Comparison of ENCODE assay signal across 10 cellular contexts in the genomic region with DNA sequence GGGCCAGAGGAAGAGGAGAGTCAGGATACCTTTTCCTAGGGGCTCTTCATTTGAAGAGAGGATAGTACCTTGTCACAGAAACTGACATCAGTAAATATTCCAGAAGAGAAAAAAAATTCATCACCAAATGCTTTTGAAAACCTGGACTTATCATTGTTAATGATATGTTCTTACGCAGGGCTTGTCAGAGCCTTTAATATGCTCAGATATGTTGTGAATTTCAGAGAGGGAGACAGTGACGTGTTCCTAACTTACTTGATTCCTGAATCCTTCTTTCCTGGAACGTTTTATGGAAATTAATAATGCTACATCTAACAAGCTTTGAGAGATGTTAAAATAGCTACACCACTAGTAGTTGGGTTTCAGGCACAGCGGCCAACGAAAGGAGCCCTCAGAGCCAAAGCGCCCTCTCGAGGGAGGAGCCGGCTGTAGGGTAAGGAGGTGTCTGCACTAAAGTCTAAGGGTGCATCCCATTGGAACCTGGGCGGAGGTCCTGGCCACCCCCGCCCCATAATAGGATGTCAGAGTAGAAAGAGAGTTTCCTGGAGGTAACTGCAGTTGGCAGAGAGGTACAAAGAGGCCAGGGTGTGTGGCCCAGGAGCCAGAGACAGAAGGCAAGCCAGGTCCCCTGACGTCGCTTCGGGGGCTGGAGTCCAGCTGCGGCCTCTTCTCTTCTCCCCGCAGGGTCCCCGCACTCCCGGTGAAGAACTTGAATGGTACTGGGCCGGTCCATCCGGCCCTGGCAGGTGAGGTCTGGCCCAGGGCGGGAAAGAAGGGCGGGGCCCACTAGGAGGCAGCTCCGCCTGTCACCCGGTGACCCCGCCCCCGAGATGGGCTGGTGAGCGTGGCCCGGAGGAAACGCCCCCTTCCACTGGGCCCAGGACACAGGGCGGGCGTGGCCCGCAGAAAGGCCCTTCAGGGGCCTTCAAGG. TPM values are rescaled to one million over a fixed set of nuclear protein-coding genes. Genes with fewer than 3 reads are reported as not detected.
DNase-seq lines count a peak whose midpoint lies in the region; ATAC-seq, FAIRE-seq and TF ChIP-seq lines count a peak whose summit lies in the region.
"Had no signal": no experiment of that assay in that cellular context is flagged by ENCODE, and none has a peak within 500 bp of the region (broad histone marks: within the 10 kb centered on the region; RNA-seq: fewer than 3 reads in every experiment).

No MANE protein-coding gene starts in this region.

- H3K4me3 Mint-ChIP-seq in CD14-positive monocyte, result peak overlapping the region in 1 of 2 donors; percentile 58
- H3K4me3 Mint-ChIP-seq: activated CD8-positive, alpha-beta T cell treated with anti-CD3 and anti-CD28 coated beads, Interleukin-2, amount 10 ng/mL, durations not matched to agents 7 days and 5 days had no signal

- ATAC-seq in HG03025 (IDR thresholded peaks at IDR 0.05; ENCODE audit: low FRiP score, unreplicated experiment) (peak; percentile 48), K562 (peak; percentile 98), left lobe of liver (peak; percentile 48), GM21360 (IDR thresholded peaks at IDR 0.05; ENCODE audit: unreplicated experiment) (no peak)
- ATAC-seq: activated CD8-positive, alpha-beta T cell treated with anti-CD3 and anti-CD28 coated beads, Interleukin-2, amount 10 ng/mL, durations not matched to agents 7 days and 5 days had no signal

- DNase-seq in CD14-positive monocyte (ENCODE audit: low spot score), result no peak
- DNase-seq in K562 (ENCODE audit: extremely low read depth in 1 of 4, low spot score in 3 of 4), result peak; percentile 77 to 95 (median 90)
- no peak for DNase-seq in left lobe of liver (ENCODE audit: low spot score)
- no peak for DNase-seq in NCI-H146 (lab: John Stamatoyannopoulos, UW)
- DNase-seq in AML-193 (lab: John Stamatoyannopoulos, UW), result no peak
- no peak for DNase-seq in inferior parietal cortex (ENCODE audit: extremely low spot score)
- DNase-seq: activated CD8-positive, alpha-beta T cell treated with anti-CD3 and anti-CD28 coated beads, Interleukin-2, amount 10 ng/mL, durations not matched to agents 7 days and 5 days had no signal

- H3K4me1 Mint-ChIP-seq in CD14-positive monocyte, result peaks cover 5% of the 10 kb centered on the region

- TF ChIP-seq CTCF in CD14-positive monocyte (IDR thresholded peaks at IDR 0.05) (peak; percentile 8), K562 (IDR thresholded peaks at IDR 0.05 in 2 of 3, conservative IDR thresholded peaks at IDR 0.05 in 1 of 3; ENCODE audit: insufficient read depth in 2 of 3, low read depth in 1 of 3, low read length in 3 of 3) (peak; percentile 38 to 55 (median 49); a peak in 5 of 6 replicates)

- H3K27ac Mint-ChIP-seq in CD14-positive monocyte, result no peak overlapping the region
- H3K27ac Mint-ChIP-seq: activated CD8-positive, alpha-beta T cell treated with anti-CD3 and anti-CD28 coated beads, Interleukin-2, amount 10 ng/mL, durations not matched to agents 7 days and 5 days had no signal

- no peaks in the 10 kb centered on the region for H3K79me2 ChIP-seq in K562 (ENCODE audit: control insufficient read depth, insufficient read depth, low read length)

- TF ChIP-seq EP300 in K562 (IDR thresholded peaks at IDR 0.05; ENCODE audit: low read length), result no peak

- CTCF ChIA-PET in K562 (lab: Yijun Ruan, JAX; ENCODE audit: low intra/inter-chr PET ratio), result interaction anchor here (0.8 kb wide), 1 partner anchor 44 kb away, joined by 4 read pairs; no protein-coding TSS in a partner anchor

- no peak overlapping the region for H3K27ac ChIP-seq in K562 (ENCODE audit: extremely low read depth, low read depth, low read length)

- H3K4me1 ChIP-seq in K562 (replicated peaks in 1 of 2; ENCODE audit: control insufficient read depth in 2 of 2, insufficient read depth in 2 of 2, low read length in 2 of 2), result peaks cover 2 to 32% of the 10 kb centered on the region in 2 experiments; a peak in 3 of 5 replicates

- POLR2A ChIA-PET in K562 (lab: Yijun Ruan, JAX), result interaction anchor here (0.7 to 1.2 kb wide), 3 partner anchors 12 to 14 kb away, joined by 3 to 6 read pairs (median 3); no protein-coding TSS in a partner anchor

- in situ Hi-C loops in K562 (cut with MboI), result no loop called here

- H3K27me3 Mint-ChIP-seq in CD14-positive monocyte (ENCODE audit: low read depth in 3 of 3), result peaks cover 16 to 34% (median 26%) of the 10 kb centered on the region in 3 donors

- H3K4me2 ChIP-seq in K562 (ENCODE audit: insufficient read depth, low read length), result peak overlapping the region; percentile 49

- peak overlapping the region in 1 of 2 experiments; percentile 17; a peak in 1 of 4 replicates for H3K9ac ChIP-seq in K562 (ENCODE audit: insufficient read depth in 1 of 2, low read depth in 2 of 2, low read length in 2 of 2)

- no peaks in the 10 kb centered on the region for H3K36me3 Mint-ChIP-seq in CD14-positive monocyte

- H4K20me1 ChIP-seq in K562 (replicated peaks; ENCODE audit: control insufficient read depth, insufficient read depth, low read length), result peaks cover 8% of the 10 kb centered on the region; the same call in 1 of the 2 replicates

- no peak overlapping the region for H2AFZ ChIP-seq in K562 (ENCODE audit: low read depth, low read length)

- BruUV-seq in K562 (replicated peaks; lab: Mats Ljungman, UMichigan), result no TSS peak

- no peak overlapping the region for H3K4me3 ChIP-seq in K562

- intact Hi-C loops in CD14-positive monocyte (cut with micrococcal nuclease), result no loop called here
- intact Hi-C loops in K562 (cut with micrococcal nuclease), result no loop called here

- H3K9me3 ChIP-seq in K562 (replicated peaks; ENCODE audit: control insufficient read depth, insufficient read depth, low read depth, low read length), result no peaks in the 10 kb centered on the region

- H3K27me3 ChIP-seq in K562 (ENCODE audit: control insufficient read depth in 2 of 2, insufficient read depth in 2 of 2, low read length in 2 of 2), result peaks cover 0 to 49% of the 10 kb centered on the region in 2 experiments

- 9% methylated on average over 15 of the region's 31 CpGs for WGBS in K562 (ENCODE audit: insufficient coverage, low coverage, missing lambda C conversion rate)

- peak in 1 of 2 experiments; percentile 38; a peak in 2 of 4 replicates for TF ChIP-seq RAD21 in K562 (CRISPR knock-in tag; conservative IDR thresholded peaks at IDR 0.05 in 1 of 2, IDR thresholded peaks at IDR 0.05 in 1 of 2)

- no peaks in the 10 kb centered on the region for H3K9me1 ChIP-seq in K562 (ENCODE audit: control insufficient read depth, insufficient read depth, low read length)

- no peaks in the 10 kb centered on the region for H3K36me3 ChIP-seq in K562 (ENCODE audit: control insufficient read depth, insufficient read depth, low read length)

- no peak for TF ChIP-seq POLR2A in K562 (conservative IDR thresholded peaks at IDR 0.05)

- peaks cover 0 to 5% (median 0%) of the 10 kb centered on the region in 7 donors for H3K9me3 Mint-ChIP-seq in CD14-positive monocyte

- peak; percentile 15 for FAIRE-seq in K562 (lab: Jason Lieb, UNC)

RNA-seq across cellular contexts. Expression of gene DTX1, which starts 36.2 kb away (rescaled TPM):
- polyA plus RNA-seq in CD14-positive monocyte (under 1 TPM in 1 of 2 donors, not detected in 1; 0.04 TPM), K562 (2011; rRNA removed) (not detected in 2 replicates), K562 (2014; fragmentation: Illumina TruSeq; extraction: Trizol) (not detected in 2 replicates), K562 (2014; fragmentation: Nextera tagmentation; extraction: Ambion mirVana) (not detected), K562 (2014; rRNA removed) (not detected in 2 replicates)
- not detected in 2 replicates for total RNA-seq in K562 (2011; cell fraction: chromatin; rRNA removed; ENCODE audit: low replicate concordance)
- not detected in 2 replicates for total RNA-seq in K562 (2011; cell fraction: nucleolus; rRNA removed)
- not detected in 2 replicates for total RNA-seq in K562 (2011; cell fraction: nucleoplasm; rRNA removed)
- total RNA-seq in K562 (2014; rRNA removed) (not detected in 2 replicates), K562 (2014; rRNA removed; fragmentation: Illumina TruSeq; extraction: Trizol) (not detected in 2 replicates), K562 (2015; rRNA removed; fragmentation: Illumina TruSeq; extraction: Trizol) (not detected in 2 replicates), K562 (2021) (not detected in 2 replicates), left lobe of liver (24.5 TPM)
- not detected in 2 replicates for polyA plus RNA-seq in K562 (2011; cell fraction: cytosol; rRNA removed)
- not detected in 2 replicates for polyA plus RNA-seq in K562 (2011; cell fraction: nucleus; rRNA removed)
- polyA plus RNA-seq in K562 (2012), result not detected in 2 replicates
- polyA minus RNA-seq in K562 (2011; rRNA and poly(A)+ RNA removed), result not detected in 2 replicates
- polyA minus RNA-seq in K562 (2011; cell fraction: cytosol; rRNA and poly(A)+ RNA removed), result not detected in 2 replicates
- polyA minus RNA-seq in K562 (2011; cell fraction: nucleus; rRNA and poly(A)+ RNA removed), result not detected in 2 replicates
- total RNA-seq: activated CD8-positive, alpha-beta T cell treated with anti-CD3 and anti-CD28 coated beads, Interleukin-2, amount 10 ng/mL, durations not matched to agents 7 days and 5 days; fibroblast of lung had no signal
- polyA plus RNA-seq: fibroblast of lung had no signal

RNA-seq across cellular contexts. Expression of gene RASAL1, which starts 42.8 kb away (rescaled TPM):
- polyA plus RNA-seq in CD14-positive monocyte (not detected), K562 (2011; rRNA removed) (0.06 TPM in 1 of 2 replicates, not detected in the other), K562 (2014; fragmentation: Illumina TruSeq; extraction: Trizol) (not detected in 2 replicates), K562 (2014; fragmentation: Nextera tagmentation; extraction: Ambion mirVana) (not detected), K562 (2014; rRNA removed) (not detected in 2 replicates)
- total RNA-seq in K562 (2011; cell fraction: chromatin; rRNA removed; ENCODE audit: low replicate concordance), result 0.30 TPM in 1 of 2 replicates, not detected in the other
- total RNA-seq in K562 (2011; cell fraction: nucleolus; rRNA removed), result 0.17 TPM in 1 of 2 replicates, not detected in the other
- not detected in 2 replicates for total RNA-seq in K562 (2011; cell fraction: nucleoplasm; rRNA removed)
- total RNA-seq in K562 (2014; rRNA removed) (0.08 and 0.14 TPM in 2 replicates), K562 (2014; rRNA removed; fragmentation: Illumina TruSeq; extraction: Trizol) (not detected in 2 replicates), K562 (2015; rRNA removed; fragmentation: Illumina TruSeq; extraction: Trizol) (not detected in 2 replicates), K562 (2021) (0.16 TPM in 1 of 2 replicates, not detected in the other), left lobe of liver (0.25 TPM)
- 0.03 TPM in 1 of 2 replicates, not detected in the other for polyA plus RNA-seq in K562 (2011; cell fraction: cytosol; rRNA removed)
- 0.07 and 0.18 TPM in 2 replicates for polyA plus RNA-seq in K562 (2011; cell fraction: nucleus; rRNA removed)
- 0.04 TPM in 1 of 2 replicates, not detected in the other for polyA plus RNA-seq in K562 (2012)
- not detected in 2 replicates for polyA minus RNA-seq in K562 (2011; rRNA and poly(A)+ RNA removed)
- not detected in 2 replicates for polyA minus RNA-seq in K562 (2011; cell fraction: cytosol; rRNA and poly(A)+ RNA removed)
- not detected in 2 replicates for polyA minus RNA-seq in K562 (2011; cell fraction: nucleus; rRNA and poly(A)+ RNA removed)
- total RNA-seq: fibroblast of lung had no signal
- polyA plus RNA-seq: fibroblast of lung had no signal

RNA-seq across cellular contexts. Expression of gene CFAP73, which starts 56.8 kb away (rescaled TPM):
- under 1 TPM in 1 of 2 donors, not detected in 1; 0.14 TPM for polyA plus RNA-seq in CD14-positive monocyte
- not detected in 2 replicates for total RNA-seq in K562 (2011; cell fraction: chromatin; rRNA removed; ENCODE audit: low replicate concordance)
- total RNA-seq in K562 (2011; cell fraction: nucleolus; rRNA removed), result not detected in 2 replicates
- total RNA-seq in K562 (2011; cell fraction: nucleoplasm; rRNA removed), result not detected in 2 replicates
- total RNA-seq in K562 (2014; rRNA removed), result not detected in 2 replicates
- not detected in 2 replicates for total RNA-seq in K562 (2014; rRNA removed; fragmentation: Illumina TruSeq; extraction: Trizol)
- total RNA-seq in K562 (2015; rRNA removed; fragmentation: Illumina TruSeq; extraction: Trizol), result not detected in 2 replicates
- not detected in 2 replicates for total RNA-seq in K562 (2021)
- not detected in 2 replicates for polyA plus RNA-seq in K562 (2011; rRNA removed)
- polyA plus RNA-seq in K562 (2011; cell fraction: cytosol; rRNA removed), result not detected in 2 replicates
- not detected in 2 replicates for polyA plus RNA-seq in K562 (2011; cell fraction: nucleus; rRNA removed)
- 0.14 and 0.17 TPM in 2 replicates for polyA plus RNA-seq in K562 (2012)
- not detected in 2 replicates for polyA plus RNA-seq in K562 (2014; fragmentation: Illumina TruSeq; extraction: Trizol)
- polyA plus RNA-seq in K562 (2014; fragmentation: Nextera tagmentation; extraction: Ambion mirVana), result not detected
- polyA plus RNA-seq in K562 (2014; rRNA removed), result not detected in 2 replicates
- not detected in 2 replicates for polyA minus RNA-seq in K562 (2011; rRNA and poly(A)+ RNA removed)
- polyA minus RNA-seq in K562 (2011; cell fraction: cytosol; rRNA and poly(A)+ RNA removed), result not detected in 2 replicates
- polyA minus RNA-seq in K562 (2011; cell fraction: nucleus; rRNA and poly(A)+ RNA removed), result not detected in 2 replicates
- not detected for total RNA-seq in left lobe of liver
- total RNA-seq: fibroblast of lung had no signal
- polyA plus RNA-seq: fibroblast of lung had no signal

Comparison
In these comparisons a context has a peak if more than half of its experiments do, and no peak if none do; other contexts are left out.
1. DNase-seq: peak in K562 (4 of 4); none in CD14-positive monocyte (single experiment), left lobe of liver (single experiment), NCI-H146 (single experiment), AML-193 (0 of 2) and inferior parietal cortex (single experiment).
2. RNA of gene DTX1, which starts 36.2 kb away (total RNA-seq): 24.5 TPM in left lobe of liver (single experiment); not detected in K562; every median in the first group is over 10 times any median in the second.